In the genomic region with DNA sequence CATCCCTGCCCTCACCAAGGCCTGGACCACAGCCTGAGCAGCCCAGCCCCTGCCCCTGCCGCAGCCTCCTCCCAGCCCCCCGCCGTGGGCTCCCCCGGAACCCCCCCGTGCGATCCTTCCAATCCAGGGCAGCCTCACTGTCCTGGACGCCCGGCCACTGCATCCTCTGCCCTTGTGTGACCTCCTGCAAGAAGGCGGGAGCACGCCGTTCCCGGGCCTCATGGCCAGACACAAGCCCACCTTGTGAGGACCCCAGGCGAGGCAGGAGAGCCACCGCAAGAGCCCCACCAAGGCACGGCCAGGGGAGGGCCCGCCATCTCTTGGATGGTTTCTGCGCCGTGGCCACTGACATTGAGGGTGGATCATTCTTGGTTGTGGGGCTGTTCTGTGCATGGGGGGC, we compare ENCODE assay signal across 1 cellular context.
TF ChIP-seq lines count a peak whose summit lies in the region.

No MANE protein-coding gene starts in this region.

TF ChIP-seq in endothelial cell of umbilical vein, 7 proteins besides CTCF, POLR2A, EP300 and RAD21:
- no peak for TF ChIP-seq POLR2AphosphoS5 (IDR thresholded peaks at IDR 0.05; ENCODE audit: insufficient read depth, low read depth, low read length)
- TF ChIP-seq GATA2 (IDR thresholded peaks at IDR 0.05; ENCODE audit: insufficient read depth, insufficient read length, low read depth, low read length): no peak
- TF ChIP-seq JUN (IDR thresholded peaks at IDR 0.05; ENCODE audit: borderline replicate concordance, insufficient read depth, insufficient read length, low read depth): no peak
- no peak for TF ChIP-seq MYC (IDR thresholded peaks at IDR 0.05; ENCODE audit: low read depth, low read length)
- TF ChIP-seq FOS (IDR thresholded peaks at IDR 0.05; ENCODE audit: borderline replicate concordance, insufficient read depth, low read length): no peak
TF ChIP-seq in endothelial cell of umbilical vein: peak in this region for 0.
